ENCODE assay signal across 8 cellular contexts in the genomic region with DNA sequence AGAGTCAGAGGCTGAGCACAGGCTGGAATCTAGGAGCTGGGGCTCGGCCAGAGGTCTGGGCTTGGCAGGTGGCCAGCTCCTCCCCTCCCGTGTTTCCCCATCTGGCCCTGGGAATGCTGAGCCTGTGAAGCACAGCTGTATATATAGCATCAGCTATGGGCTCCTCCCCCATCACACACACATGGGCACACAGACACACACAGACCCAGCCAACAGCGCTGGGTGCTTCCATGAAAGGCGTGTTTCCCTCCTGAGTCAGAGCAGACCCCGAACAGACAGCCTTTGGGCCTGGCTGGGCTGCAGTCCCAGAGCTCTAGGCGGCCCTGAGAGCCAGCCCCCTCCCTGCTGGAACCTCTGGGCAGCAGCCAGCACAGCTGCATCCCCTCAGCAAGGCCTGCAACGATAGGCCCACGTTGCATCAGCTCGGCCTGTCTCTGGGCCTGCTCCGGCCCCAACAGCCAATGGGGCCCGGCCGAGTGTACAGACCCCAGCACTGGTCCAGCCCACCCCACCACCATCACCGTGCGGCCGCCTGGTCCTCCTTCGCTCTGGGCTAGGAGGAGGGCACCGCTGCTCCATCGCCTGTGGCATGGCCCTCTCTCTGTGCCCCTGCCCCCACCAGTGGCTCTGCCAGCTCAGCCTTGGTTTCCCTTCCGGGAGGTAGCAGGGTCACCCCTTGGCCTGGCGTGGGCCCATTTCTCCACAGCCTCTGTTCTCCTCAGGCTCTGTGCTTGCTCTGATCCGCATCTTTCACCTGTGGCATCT. TPM values are rescaled to one million over a fixed set of nuclear protein-coding genes. Genes with fewer than 3 reads are reported as not detected.
DNase-seq lines count a peak whose midpoint lies in the region; ATAC-seq, FAIRE-seq and TF ChIP-seq lines count a peak whose summit lies in the region.

No MANE protein-coding gene starts in this region.

- peak overlapping the region; percentile 34 for H3K27ac Mint-ChIP-seq in T-helper 1 cell treated with Interleukin-12 subunit alpha and Interleukin-12 subunit beta and Interleukin-4 antibody, amounts not matched to agents 30 μg/mL and 1 μg/mL, for 36 hours
- no peak overlapping the region for H3K27ac Mint-ChIP-seq in activated T-cell treated with anti-CD3 and anti-CD28 coated beads, Interleukin-2, amount 50 U/mL, for 24 hours

- no peak overlapping the region for H3K4me3 Mint-ChIP-seq in T-helper 1 cell treated with Interleukin-12 subunit alpha and Interleukin-12 subunit beta and Interleukin-4 antibody, amounts not matched to agents 30 μg/mL and 1 μg/mL, for 36 hours
- no peak overlapping the region for H3K4me3 Mint-ChIP-seq in activated T-cell treated with anti-CD3 and anti-CD28 coated beads, Interleukin-2, amount 50 U/mL, for 24 hours

- H3K36me3 ChIP-seq in kidney (ENCODE audit: control insufficient read depth in 1 of 2, insufficient read depth in 2 of 2, low read length in 2 of 2), result no peaks in the 10 kb centered on the region
- H3K36me3 ChIP-seq in stomach, result no peaks in the 10 kb centered on the region

- peak overlapping the region; percentile 32 to 40 for H3K9ac ChIP-seq in kidney (ENCODE audit: low read length in 2 of 2)

- no peaks in the 10 kb centered on the region for H3K9me3 Mint-ChIP-seq in T-helper 1 cell treated with Interleukin-12 subunit alpha and Interleukin-12 subunit beta and Interleukin-4 antibody, amounts not matched to agents 30 μg/mL and 1 μg/mL, for 36 hours
- H3K9me3 Mint-ChIP-seq in activated T-cell treated with anti-CD3 and anti-CD28 coated beads, Interleukin-2, amount 50 U/mL, for 24 hours, result no peaks in the 10 kb centered on the region

- H3K27me3 ChIP-seq in stomach, result no peaks in the 10 kb centered on the region

- TF ChIP-seq CTCF in cardiac fibroblast (IDR thresholded peaks at IDR 0.05; ENCODE audit: low read depth, low read length) (no peak), kidney (IDR thresholded peaks at IDR 0.05; ENCODE audit: borderline replicate concordance, extremely low read depth, insufficient read depth) (no peak), stomach (IDR thresholded peaks at IDR 0.05) (no peak)

- no peak for TF ChIP-seq POLR2A in stomach (IDR thresholded peaks at IDR 0.05)

- DNase-seq in T-helper 1 cell (no peak), cardiac fibroblast (ENCODE audit: low read depth in 2 of 2) (peak; percentile 100), kidney (peak; percentile 98), stomach (peak; percentile 67)
- DNase-seq in activated T-cell treated with anti-CD3 and anti-CD28 coated beads, Interleukin-2, amount 50 U/mL, for 24 hours, result no peak

- H3K27ac ChIP-seq in kidney (ENCODE audit: low read depth in 2 of 2, low read length in 2 of 2) (peak overlapping the region in 1 of 2 donors; percentile 91), stomach (peak overlapping the region; percentile 53 to 89 (median 81))

- H3K9me3 ChIP-seq in kidney (ENCODE audit: control insufficient read depth in 1 of 2, low read length in 2 of 2), result no peaks in the 10 kb centered on the region
- no peaks in the 10 kb centered on the region for H3K9me3 ChIP-seq in stomach

- peak overlapping the region; percentile 13 to 35 for H3K4me3 ChIP-seq in cardiac fibroblast (replicated peaks in 1 of 2; ENCODE audit: low read depth in 2 of 2, low read length in 2 of 2)
- peak overlapping the region in 1 of 2 donors; percentile 21 for H3K4me3 ChIP-seq in kidney (ENCODE audit: low read length in 2 of 2)
- peak overlapping the region in 1 of 4 donors; percentile 16 for H3K4me3 ChIP-seq in stomach

- intact Hi-C loops in kidney (cut with DNase I) (no loop called here), stomach (cut with DNase I; ENCODE audit: low total_unique reads) (no loop called here)

- H3K27me3 Mint-ChIP-seq in T-helper 1 cell treated with Interleukin-12 subunit alpha and Interleukin-12 subunit beta and Interleukin-4 antibody, amounts not matched to agents 30 μg/mL and 1 μg/mL, for 36 hours (ENCODE audit: low read depth), result peaks cover 9% of the 10 kb centered on the region
- no peaks in the 10 kb centered on the region for H3K27me3 Mint-ChIP-seq in activated T-cell treated with anti-CD3 and anti-CD28 coated beads, Interleukin-2, amount 50 U/mL, for 24 hours

- H3K36me3 Mint-ChIP-seq in T-helper 1 cell treated with Interleukin-12 subunit alpha and Interleukin-12 subunit beta and Interleukin-4 antibody, amounts not matched to agents 30 μg/mL and 1 μg/mL, for 36 hours (ENCODE audit: low read depth), result no peaks in the 10 kb centered on the region
- no peaks in the 10 kb centered on the region for H3K36me3 Mint-ChIP-seq in activated T-cell treated with anti-CD3 and anti-CD28 coated beads, Interleukin-2, amount 50 U/mL, for 24 hours (ENCODE audit: low read depth)

- TF ChIP-seq EP300 in stomach (IDR thresholded peaks at IDR 0.05), result no peak

- peaks cover 13 to 16% of the 10 kb centered on the region in 2 donors for H3K4me1 ChIP-seq in kidney (ENCODE audit: control insufficient read depth in 1 of 2, insufficient read depth in 1 of 2, low read depth in 1 of 2, low read length in 2 of 2)
- H3K4me1 ChIP-seq in stomach, result peaks cover 18 to 47% (median 35%) of the 10 kb centered on the region in 4 donors

- no peaks in the 10 kb centered on the region for H3K4me1 Mint-ChIP-seq in T-helper 1 cell treated with Interleukin-12 subunit alpha and Interleukin-12 subunit beta and Interleukin-4 antibody, amounts not matched to agents 30 μg/mL and 1 μg/mL, for 36 hours (ENCODE audit: low read depth)
- peaks cover 6% of the 10 kb centered on the region for H3K4me1 Mint-ChIP-seq in activated T-cell treated with anti-CD3 and anti-CD28 coated beads, Interleukin-2, amount 50 U/mL, for 24 hours (ENCODE audit: low read depth)

- ATAC-seq in HG03095 (IDR thresholded peaks at IDR 0.05; ENCODE audit: unreplicated experiment), result no peak
- no peak for ATAC-seq in GM18517 (IDR thresholded peaks at IDR 0.05; ENCODE audit: unreplicated experiment)

- FAIRE-seq in kidney (lab: Jason Lieb, UNC), result no peak

- 42 to 61% (median 60%) methylated on average over 7 to 21 of the region's 21 CpGs for WGBS in stomach, 5 donors

RNA-seq across cellular contexts. Expression of a gene that starts 7.6 kb away (rescaled TPM):
- total RNA-seq in kidney, result 104 TPM
- 81.1 TPM for polyA plus RNA-seq in kidney (ENCODE audit: insufficient read depth, low read depth, low replicate concordance)
- 100 to 1,000 TPM in 2 of 5 donors, 10 to 100 TPM in 3; 46.6 to 297 (median 81.0) TPM for total RNA-seq in stomach
- 10 to 100 TPM; 15.4 to 46.0 (median 39.0) TPM for polyA plus RNA-seq in stomach

RNA-seq across cellular contexts. Expression of a gene that starts 28.7 kb away (rescaled TPM):
- 11.4 TPM for total RNA-seq in kidney
- polyA plus RNA-seq in kidney (ENCODE audit: insufficient read depth, low read depth, low replicate concordance), result 3.9 TPM
- 10 to 100 TPM in 2 of 5 donors, 1 to 10 TPM in 2, under 1 TPM in 1; 0.58 to 57.6 (median 5.9) TPM for total RNA-seq in stomach
- 1 to 10 TPM; 3.4 to 6.6 (median 3.9) TPM for polyA plus RNA-seq in stomach

Comparison
In these comparisons a context has a peak if more than half of its experiments do, and no peak if none do; other contexts are left out.
1. DNase-seq: peak in cardiac fibroblast (2 of 2), kidney (single experiment) and stomach (single experiment); none in T-helper 1 cell (0 of 5) and activated T-cell treated with anti-CD3 and anti-CD28 coated beads, Interleukin-2, amount 50 U/mL, for 24 hours (single experiment).